In the genomic region with DNA sequence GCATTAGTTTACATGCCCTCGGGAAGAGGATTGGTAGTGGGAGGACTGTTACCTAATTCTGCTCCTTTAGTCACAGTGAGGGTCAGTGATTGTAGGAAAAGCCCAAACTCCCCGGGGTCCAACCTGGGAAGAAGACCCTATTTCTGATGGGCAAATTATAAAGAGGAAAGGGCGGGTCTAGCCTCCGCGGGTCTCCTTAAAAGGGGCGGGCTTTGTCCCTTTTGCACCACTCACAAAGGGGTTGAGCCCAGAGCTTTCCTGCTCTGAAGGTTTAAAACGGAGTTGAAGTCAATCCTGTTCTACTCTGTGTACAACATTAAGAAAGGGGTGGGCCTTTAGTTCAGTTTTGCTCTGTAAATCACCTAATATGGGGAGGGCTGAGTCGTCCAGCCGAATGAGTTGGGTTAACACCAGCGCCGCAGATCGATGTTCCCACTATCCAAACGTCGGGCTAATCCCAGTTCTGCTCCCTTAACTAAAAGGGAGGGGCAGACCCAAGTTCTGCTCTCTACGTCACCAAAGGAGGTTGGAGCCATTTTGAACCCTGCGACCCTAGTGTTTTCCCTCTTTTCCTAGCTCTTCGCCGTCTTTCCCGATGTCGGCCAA, we compare ENCODE assay signal across 8 cellular contexts. TPM values are rescaled to one million over a fixed set of nuclear protein-coding genes. Genes with fewer than 3 reads are reported as not detected.
A peak's percentile ranks its signal among the peaks of the same experiment; 100 is the strongest.
DNase-seq lines count a peak whose midpoint lies in the region; ATAC-seq lines count a peak whose summit lies in the region.

No MANE protein-coding gene starts in this region.

- WGBS in GM23248 (ENCODE audit: low coverage in 1 of 2, low lambda C conversion rate in 2 of 2, missing lambda C conversion rate in 2 of 2), 2 experiments: 3% methylated on average over 20 of the region's 20 CpGs
- 0 to 1% (median 0%) methylated on average over 19 to 20 of the region's 20 CpGs for WGBS in adipose tissue, 3 donors

- no peaks in the 10 kb centered on the region for H3K27me3 Mint-ChIP-seq in CD4-positive, alpha-beta memory T cell

- H3K4me1 ChIP-seq in CD4-positive, alpha-beta memory T cell (ENCODE audit: insufficient read depth, low read length): peaks cover 78% of the 10 kb centered on the region
- H3K4me1 ChIP-seq in GM23248 (ENCODE audit: insufficient read depth) (peaks cover 18% of the 10 kb centered on the region), iPS-20b (ENCODE audit: insufficient read depth, low read length) (peaks cover 13% of the 10 kb centered on the region)

- H3K9ac ChIP-seq in GM23248: peak overlapping the region; percentile 96
- H3K9ac ChIP-seq in iPS-20b (ENCODE audit: low read depth, low read length): peak overlapping the region; percentile 93

- H3K27ac Mint-ChIP-seq in CD4-positive, alpha-beta memory T cell: peak overlapping the region; percentile 97 to 100 (median 99)
- H3K27ac Mint-ChIP-seq in stimulated activated effector memory CD8-positive, alpha-beta T cell treated with anti-CD3 and anti-CD28 coated beads, Interleukin-12 subunit alpha, Interleukin-12 subunit beta, amount 100 ng/mL, for 72 hours: peak overlapping the region; percentile 91

- POLR2A ChIA-PET in CD4-positive, alpha-beta memory T cell (lab: Charles Lee; ENCODE audit: partially characterized antibody): interaction anchor here (0.7 to 8.4 kb wide), 14 partner anchors 10 to 794 kb away, joined by 3 to 408 read pairs (median 4); partner anchors contain the start of genes ATF6B, EGFL8, EHMT2 and FKBPL

- peaks cover 50% of the 10 kb centered on the region for H3K79me2 ChIP-seq in GM23248 (ENCODE audit: insufficient read depth)

- DNase-seq in CD4-positive, alpha-beta memory T cell: no peak
- DNase-seq in GM23248 (no peak), NCI-H748 (lab: John Stamatoyannopoulos, UW; ENCODE audit: unreplicated experiment) (peak; percentile 94), GM19238 (ENCODE audit: insufficient read length, low spot score) (no peak), EL (no peak)
- DNase-seq in stimulated activated effector memory CD8-positive, alpha-beta T cell treated with anti-CD3 and anti-CD28 coated beads, Interleukin-12 subunit alpha, Interleukin-12 subunit beta, amount 100 ng/mL, for 72 hours (ENCODE audit: low spot score in 2 of 2): peak in 1 of 2 donors; percentile 75

- H3K9me3 ChIP-seq in CD4-positive, alpha-beta memory T cell (ENCODE audit: control insufficient read depth in 1 of 2, low read length in 2 of 2): no peaks in the 10 kb centered on the region
- H3K9me3 ChIP-seq in GM23248 (ENCODE audit: low read depth): no peaks in the 10 kb centered on the region
- H3K9me3 ChIP-seq in iPS-20b (ENCODE audit: insufficient read depth, low read depth, low read length): no peaks in the 10 kb centered on the region

- peak overlapping the region; percentile 73 for H3K4me2 ChIP-seq in GM23248 (ENCODE audit: unreplicated experiment)

- H3F3A ChIP-seq in GM23248 (ENCODE audit: insufficient read depth): peaks cover 13% of the 10 kb centered on the region

- no peaks in the 10 kb centered on the region for H3K9me3 Mint-ChIP-seq in CD4-positive, alpha-beta memory T cell
- no peaks in the 10 kb centered on the region for H3K9me3 Mint-ChIP-seq in stimulated activated effector memory CD8-positive, alpha-beta T cell treated with anti-CD3 and anti-CD28 coated beads, Interleukin-12 subunit alpha, Interleukin-12 subunit beta, amount 100 ng/mL, for 72 hours

- H3K9me2 ChIP-seq in GM23248 (ENCODE audit: insufficient read depth): no peaks in the 10 kb centered on the region

- H3K36me3 Mint-ChIP-seq in CD4-positive, alpha-beta memory T cell: peaks cover 10 to 26% of the 10 kb centered on the region in 2 donors
- peaks cover 48% of the 10 kb centered on the region for H3K36me3 Mint-ChIP-seq in stimulated activated effector memory CD8-positive, alpha-beta T cell treated with anti-CD3 and anti-CD28 coated beads, Interleukin-12 subunit alpha, Interleukin-12 subunit beta, amount 100 ng/mL, for 72 hours

- H3K27ac ChIP-seq in CD4-positive, alpha-beta memory T cell (ENCODE audit: low read depth, low read length): peak overlapping the region; percentile 91
- H3K27ac ChIP-seq in GM23248 (peak overlapping the region; percentile 92), adipose tissue (ENCODE audit: low read depth, low read length) (peak overlapping the region; percentile 51), iPS-20b (ENCODE audit: low read length) (peak overlapping the region; percentile 98)

- ATAC-seq in stimulated activated effector memory CD8-positive, alpha-beta T cell treated with anti-CD3 and anti-CD28 coated beads, Interleukin-12 subunit alpha, Interleukin-12 subunit beta, amount 100 ng/mL, for 72 hours: peak; percentile 0

- H3K4me3 Mint-ChIP-seq in CD4-positive, alpha-beta memory T cell: peak overlapping the region; percentile 92 to 100 (median 96)
- peak overlapping the region; percentile 83 for H3K4me3 Mint-ChIP-seq in stimulated activated effector memory CD8-positive, alpha-beta T cell treated with anti-CD3 and anti-CD28 coated beads, Interleukin-12 subunit alpha, Interleukin-12 subunit beta, amount 100 ng/mL, for 72 hours

- peaks cover 17% of the 10 kb centered on the region for H3K36me3 ChIP-seq in CD4-positive, alpha-beta memory T cell (ENCODE audit: insufficient read depth, low read length)
- H3K36me3 ChIP-seq in GM23248 (ENCODE audit: low read depth): no peaks in the 10 kb centered on the region
- peaks cover 38% of the 10 kb centered on the region for H3K36me3 ChIP-seq in iPS-20b (ENCODE audit: insufficient read depth, low read depth, low read length)

- no peaks in the 10 kb centered on the region for H4K20me1 ChIP-seq in GM23248 (ENCODE audit: insufficient read depth)

- no peaks in the 10 kb centered on the region for H3K27me3 ChIP-seq in CD4-positive, alpha-beta memory T cell (ENCODE audit: insufficient read depth, low read length)
- H3K27me3 ChIP-seq in GM23248 (replicated peaks; ENCODE audit: insufficient read depth): no peaks in the 10 kb centered on the region
- no peaks in the 10 kb centered on the region for H3K27me3 ChIP-seq in iPS-20b (ENCODE audit: insufficient read depth, low read length)

- peak overlapping the region; percentile 83 for H2AFZ ChIP-seq in GM23248

- intact Hi-C loops in CD4-positive, alpha-beta memory T cell (cut with micrococcal nuclease): loop anchor here (2.0 to 5.0 kb wide), 3 partner anchors 280 to 795 kb away; partner anchors contain the start of genes EHMT2 and GPANK1

- CTCF ChIA-PET in CD4-positive, alpha-beta memory T cell (lab: Charles Lee; ENCODE audit: partially characterized antibody): interaction anchor here (0.5 to 1.3 kb wide), 3 partner anchors 10 to 59 kb away, joined by 3 to 5 read pairs (median 3); no protein-coding TSS in a partner anchor

- in situ Hi-C loops in GM23248 (cut with MboI): no loop called here

- H3K4me3 ChIP-seq in CD4-positive, alpha-beta memory T cell (ENCODE audit: low read length in 2 of 2): peak overlapping the region; percentile 74 to 87
- peak overlapping the region; percentile 92 for H3K4me3 ChIP-seq in GM23248
- peak overlapping the region; percentile 88 for H3K4me3 ChIP-seq in iPS-20b (ENCODE audit: low read length)

- H3K4me1 Mint-ChIP-seq in CD4-positive, alpha-beta memory T cell: peaks cover 55 to 85% (median 71%) of the 10 kb centered on the region in 4 donors
- peaks cover 71% of the 10 kb centered on the region for H3K4me1 Mint-ChIP-seq in stimulated activated effector memory CD8-positive, alpha-beta T cell treated with anti-CD3 and anti-CD28 coated beads, Interleukin-12 subunit alpha, Interleukin-12 subunit beta, amount 100 ng/mL, for 72 hours

RNA-seq across cellular contexts. Expression of gene RNF5, which starts 0.9 kb away (rescaled TPM):
- 10 to 100 TPM; 44.2 to 47.7 TPM for total RNA-seq in CD4-positive, alpha-beta memory T cell
- 100 to 1,000 TPM; 102 to 129 TPM for polyA plus RNA-seq in CD4-positive, alpha-beta memory T cell
- total RNA-seq in GM23248 (2014; rRNA removed; shearing (Covaris generic)): 48.1 and 48.2 TPM in 2 replicates
- polyA plus RNA-seq in GM23248 (2016; fragmentation: Nextera tagmentation; extraction: Ambion mirVana) (58.8 and 63.2 TPM in 2 replicates), adipose tissue (10 to 100 TPM; 37.7 to 82.3 (median 49.6) TPM)

RNA-seq across cellular contexts. Expression of gene AGPAT1, which starts 1.4 kb away (rescaled TPM):
- 10 to 100 TPM; 32.2 to 32.8 TPM for total RNA-seq in CD4-positive, alpha-beta memory T cell
- polyA plus RNA-seq in CD4-positive, alpha-beta memory T cell: 10 to 100 TPM; 15.3 to 16.4 TPM
- 57.2 and 71.2 TPM in 2 replicates for total RNA-seq in GM23248 (2014; rRNA removed; shearing (Covaris generic))
- polyA plus RNA-seq in GM23248 (2016; fragmentation: Nextera tagmentation; extraction: Ambion mirVana): 36.9 and 39.7 TPM in 2 replicates
- 10 to 100 TPM; 19.9 to 56.3 (median 43.1) TPM for polyA plus RNA-seq in adipose tissue

RNA-seq across cellular contexts. Expression of gene AGER, which starts 6.8 kb away (rescaled TPM):
- total RNA-seq in CD4-positive, alpha-beta memory T cell: 10 to 100 TPM; 74.8 to 77.3 TPM
- polyA plus RNA-seq in CD4-positive, alpha-beta memory T cell: under 1 TPM in 1 of 2 donors, not detected in 1; 0.62 TPM
- 0.22 TPM in 1 of 2 replicates, not detected in the other for total RNA-seq in GM23248 (2014; rRNA removed; shearing (Covaris generic))
- polyA plus RNA-seq in GM23248 (2016; fragmentation: Nextera tagmentation; extraction: Ambion mirVana) (1.2 and 1.4 TPM in 2 replicates), adipose tissue (1 to 10 TPM; 2.6 to 3.3 (median 3.1) TPM)

RNA-seq across cellular contexts. Expression of gene PBX2, which starts 12.7 kb away (rescaled TPM):
- total RNA-seq in CD4-positive, alpha-beta memory T cell: 100 to 1,000 TPM; 188 to 192 TPM
- 1 to 10 TPM in 1 of 2 donors, under 1 TPM in 1; 0.57 to 1.8 TPM for polyA plus RNA-seq in CD4-positive, alpha-beta memory T cell
- total RNA-seq in GM23248 (2014; rRNA removed; shearing (Covaris generic)): 25.4 and 27.6 TPM in 2 replicates
- polyA plus RNA-seq in GM23248 (2016; fragmentation: Nextera tagmentation; extraction: Ambion mirVana): 2.6 and 3.1 TPM in 2 replicates
- polyA plus RNA-seq in adipose tissue: 10 to 100 TPM; 19.0 to 60.2 (median 33.5) TPM

RNA-seq across cellular contexts. Expression of gene EGFL8, which starts 12.9 kb away (rescaled TPM):
- 10 to 100 TPM; 16.6 TPM for total RNA-seq in CD4-positive, alpha-beta memory T cell
- under 1 TPM in 1 of 2 donors, not detected in 1; 0.23 TPM for polyA plus RNA-seq in CD4-positive, alpha-beta memory T cell
- total RNA-seq in GM23248 (2014; rRNA removed; shearing (Covaris generic)): 2.2 and 6.2 TPM in 2 replicates
- 2.6 and 3.8 TPM in 2 replicates for polyA plus RNA-seq in GM23248 (2016; fragmentation: Nextera tagmentation; extraction: Ambion mirVana)
- 10 to 100 TPM in 2 of 3 donors, 1 to 10 TPM in 1; 5.3 to 49.7 (median 12.4) TPM for polyA plus RNA-seq in adipose tissue
